8 cellular contexts compared by ENCODE assay signal in the genomic region with DNA sequence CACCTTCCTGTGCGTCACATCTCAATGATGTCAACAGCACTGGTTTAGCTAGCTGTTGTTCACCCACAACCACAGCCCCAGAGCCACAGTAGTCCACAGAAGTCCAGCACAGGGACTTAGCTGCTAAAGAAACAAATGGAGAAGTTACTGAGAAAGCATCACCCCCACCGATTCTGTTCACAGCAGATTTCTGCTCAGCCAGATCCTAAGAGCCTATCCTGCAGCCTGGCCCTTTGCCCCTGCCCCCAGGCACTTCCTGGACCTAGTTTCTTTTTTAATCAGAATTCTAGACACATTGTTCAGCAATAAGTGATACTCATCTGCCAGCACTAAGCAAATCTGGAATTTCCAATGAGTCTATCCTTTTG. TPM values are rescaled to one million over a fixed set of nuclear protein-coding genes. Genes with fewer than 3 reads are reported as not detected.
DNase-seq lines count a peak whose midpoint lies in the region; ATAC-seq and TF ChIP-seq lines count a peak whose summit lies in the region.

No MANE protein-coding gene starts in this region.

- H3K36me3 Mint-ChIP-seq in brain = no peaks in the 10 kb centered on the region

- H3K27me3 Mint-ChIP-seq in brain = no peaks in the 10 kb centered on the region

- TF ChIP-seq POLR2A in lower leg skin (IDR thresholded peaks at IDR 0.05) = no peak

- intact Hi-C loops in lower leg skin (cut with DNase I; ENCODE audit: low total_unique reads) = no loop called here

- H3K4me3 ChIP-seq in lower leg skin (ENCODE audit: low read depth, poor library complexity, severe bottlenecking) = no peak overlapping the region

- 12 to 17% methylated on average over 2 of the region's 2 CpGs for WGBS in lower leg skin, 2 donors

- ATAC-seq in GM18502 (IDR thresholded peaks at IDR 0.05; ENCODE audit: poor library complexity, unreplicated experiment) (peak; percentile 37), HG03097 (IDR thresholded peaks at IDR 0.05; ENCODE audit: low FRiP score, unreplicated experiment) (peak; percentile 30)

- peak overlapping the region in 4 of 5 experiments; percentile 79 to 89 (median 86) for H3K27ac Mint-ChIP-seq in brain

- DNase-seq in T-helper 1 cell (peak in 3 of 5 donors; percentile 34 to 77 (median 47)), lower leg skin (ENCODE audit: low spot score in 2 of 2) (peak; percentile 71 to 90), SW 1271 (lab: John Stamatoyannopoulos, UW) (no peak), NCI-H748 treated with DMSO at 0.1 percent for 48 hours (lab: John Stamatoyannopoulos, UW) (no peak)
- peak; percentile 58 to 60 for DNase-seq in stimulated activated CD8-positive, alpha-beta memory T cell treated with anti-CD3 and anti-CD28 coated beads, Interleukin-15, amount 100 ng/mL, for 48 hours (ENCODE audit: low read depth in 2 of 2)

- TF ChIP-seq CTCF in brain (conservative IDR thresholded peaks at IDR 0.05) (no peak), lower leg skin (IDR thresholded peaks at IDR 0.05) (no peak)

- peak overlapping the region in 4 of 5 experiments; percentile 35 to 65 (median 48) for H3K4me3 Mint-ChIP-seq in brain

- peaks cover 69% of the 10 kb centered on the region for H3K4me1 Mint-ChIP-seq in brain

- no peaks in the 10 kb centered on the region for H3K9me3 Mint-ChIP-seq in brain

RNA-seq across cellular contexts. Expression of gene B4GALT1, which starts 7.4 kb away (rescaled TPM):
- 16.7 TPM for polyA plus RNA-seq in brain (ENCODE audit: insufficient read depth, low read depth, low replicate concordance)
- 10 to 100 TPM; 40.9 to 59.6 (median 46.3) TPM for total RNA-seq in lower leg skin

Comparison
In these comparisons a context has a peak if more than half of its experiments do, and no peak if none do; other contexts are left out.
1. DNase-seq: peak in T-helper 1 cell (3 of 5), lower leg skin (2 of 2) and stimulated activated CD8-positive, alpha-beta memory T cell treated with anti-CD3 and anti-CD28 coated beads, Interleukin-15, amount 100 ng/mL, for 48 hours (2 of 2); none in SW 1271 (0 of 2) and NCI-H748 treated with DMSO at 0.1 percent for 48 hours (single experiment).